In genomic region chr3:171387047-171387446, GRCh38 we compare ENCODE assay signal across 28 cellular contexts.
"Had no signal": no experiment of that assay in that cellular context is flagged by ENCODE, and none has a peak within 500 bp of the region (broad histone marks: within the 10 kb centered on the region; RNA-seq: fewer than 3 reads in every experiment).

No MANE protein-coding gene starts in this region.

- H3K36me3 ChIP-seq: left lung, lower lobe of right lung, pancreas, prostate gland, spleen, thyroid gland, transverse colon, upper lobe of left lung, vagina had no signal

- FAIRE-seq: keratinocyte, pancreas had no signal

- H3K4me3 ChIP-seq: left lung, lower lobe of right lung, pancreas, prostate gland, skin epidermis, spleen, testis, thyroid gland, transverse colon, upper lobe of left lung, vagina had no signal

- H3K9me3 ChIP-seq: lower lobe of right lung, pancreas, prostate gland, testis, thyroid gland, transverse colon, upper lobe of left lung, vagina had no signal

- H3K27me3 ChIP-seq: left lung, pancreas, spleen, testis, thyroid gland, transverse colon, upper lobe of left lung, vagina had no signal

- ATAC-seq: left cardiac atrium; left lung; lower lobe of right lung; naive thymus-derived CD8-positive, alpha-beta T cell; right cardiac atrium; sciatic nerve; stimulated activated memory B cell treated with anti-CD40 and anti-IgM and Interleukin-4, amounts not matched to agents 10 μg/mL and 1 μg/mL and 100 μg/mL, for 72 hours; stimulated activated naive CD8-positive, alpha-beta T cell treated with anti-CD3 and anti-CD28 coated beads, Interleukin-15, amount 100 ng/mL, for 72 hours had no signal

- H3K27ac ChIP-seq: left lung, lower lobe of right lung, pancreas, prostate gland, skin epidermis, spleen, testis, thyroid gland, transverse colon, upper lobe of left lung, vagina had no signal

- H3K4me1 ChIP-seq: prostate gland, spleen, testis, vagina had no signal

- DNase-seq: kidney glomerular epithelial cell; left cardiac atrium; left lung; lower lobe of right lung; mammary epithelial cell; mesenchymal stem cell; naive thymus-derived CD8-positive, alpha-beta T cell; nucleus accumbens; pancreas; posterior cingulate gyrus; retina; right cardiac atrium; spleen; stimulated activated CD4-positive, alpha-beta T cell treated with anti-CD3 and anti-CD28 coated beads, Interleukin-4, amount 100 ng/mL, for 4 hours; stimulated activated CD8-positive, alpha-beta memory T cell treated with anti-CD3 and anti-CD28 coated beads, Interleukin-4, amount 100 ng/mL, for 48 hours; stimulated activated naive CD4-positive, alpha-beta T cell treated with Interleukin-2 at 50 U/mL for 16 hours; stimulated activated naive CD8-positive, alpha-beta T cell treated with anti-CD3 and anti-CD28 coated beads, Interleukin-15, amount 100 ng/mL, for 72 hours; substantia nigra; testis; thyroid gland; transverse colon; upper lobe of left lung had no signal
